In the genomic region with DNA sequence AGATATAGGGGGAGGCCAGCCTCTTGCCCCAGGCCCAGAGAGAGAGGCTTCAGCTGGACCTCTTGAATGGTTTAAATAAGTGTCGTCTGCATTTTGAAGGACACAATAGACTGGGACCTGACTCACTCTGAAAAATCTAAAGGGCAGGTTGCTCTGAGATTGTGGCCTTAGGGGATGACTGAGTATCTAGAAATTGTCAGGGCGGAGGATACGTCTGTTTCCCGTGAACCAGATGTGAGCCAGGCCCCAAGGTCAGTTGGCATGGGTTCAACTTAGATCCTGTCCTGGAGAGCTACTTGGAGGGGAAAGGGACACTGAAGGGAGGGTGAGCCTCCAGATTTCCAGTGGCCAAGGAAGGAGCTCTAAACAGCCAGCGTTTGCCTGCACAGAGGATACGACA, we compare ENCODE assay signal across 1 cellular context.
TF ChIP-seq lines count a peak whose summit lies in the region.

No MANE protein-coding gene starts in this region.

TF ChIP-seq in SK-N-SH treated with all-trans-retinoic acid at 6 μM for 48 hours, 23 proteins besides CTCF, POLR2A, EP300 and RAD21 (continued from another document):
- TF ChIP-seq, protein P1, sequence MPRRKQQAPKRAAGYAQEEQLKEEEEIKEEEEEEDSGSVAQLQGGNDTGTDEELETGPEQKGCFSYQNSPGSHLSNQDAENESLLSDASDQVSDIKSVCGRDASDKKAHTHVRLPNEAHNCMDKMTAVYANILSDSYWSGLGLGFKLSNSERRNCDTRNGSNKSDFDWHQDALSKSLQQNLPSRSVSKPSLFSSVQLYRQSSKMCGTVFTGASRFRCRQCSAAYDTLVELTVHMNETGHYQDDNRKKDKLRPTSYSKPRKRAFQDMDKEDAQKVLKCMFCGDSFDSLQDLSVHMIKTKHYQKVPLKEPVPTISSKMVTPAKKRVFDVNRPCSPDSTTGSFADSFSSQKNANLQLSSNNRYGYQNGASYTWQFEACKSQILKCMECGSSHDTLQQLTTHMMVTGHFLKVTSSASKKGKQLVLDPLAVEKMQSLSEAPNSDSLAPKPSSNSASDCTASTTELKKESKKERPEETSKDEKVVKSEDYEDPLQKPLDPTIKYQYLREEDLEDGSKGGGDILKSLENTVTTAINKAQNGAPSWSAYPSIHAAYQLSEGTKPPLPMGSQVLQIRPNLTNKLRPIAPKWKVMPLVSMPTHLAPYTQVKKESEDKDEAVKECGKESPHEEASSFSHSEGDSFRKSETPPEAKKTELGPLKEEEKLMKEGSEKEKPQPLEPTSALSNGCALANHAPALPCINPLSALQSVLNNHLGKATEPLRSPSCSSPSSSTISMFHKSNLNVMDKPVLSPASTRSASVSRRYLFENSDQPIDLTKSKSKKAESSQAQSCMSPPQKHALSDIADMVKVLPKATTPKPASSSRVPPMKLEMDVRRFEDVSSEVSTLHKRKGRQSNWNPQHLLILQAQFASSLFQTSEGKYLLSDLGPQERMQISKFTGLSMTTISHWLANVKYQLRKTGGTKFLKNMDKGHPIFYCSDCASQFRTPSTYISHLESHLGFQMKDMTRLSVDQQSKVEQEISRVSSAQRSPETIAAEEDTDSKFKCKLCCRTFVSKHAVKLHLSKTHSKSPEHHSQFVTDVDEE (CRISPR knock-in tag; IDR thresholded peaks at IDR 0.05) = 0 out of 2 replicates have a peak, but pooled peaks have one; percentile 61
- no peak for TF ChIP-seq OSR1 (CRISPR knock-in tag; IDR thresholded peaks at IDR 0.05)
- TF ChIP-seq ZNF70 (CRISPR knock-in tag; IDR thresholded peaks at IDR 0.05) = no peak; the same call in 1 of the 2 replicates
- TF ChIP-seq ARNTL (CRISPR knock-in tag; IDR thresholded peaks at IDR 0.05; ENCODE audit: borderline replicate concordance, low read depth) = no peak
- TF ChIP-seq TCF4 (CRISPR knock-in tag; IDR thresholded peaks at IDR 0.05; ENCODE audit: borderline replicate concordance) = peak; percentile 66; the same call in 1 of the 2 replicates
- no peak for TF ChIP-seq ZC3H10 (CRISPR knock-in tag; IDR thresholded peaks at IDR 0.05)
- TF ChIP-seq ZFP3 (CRISPR knock-in tag; IDR thresholded peaks at IDR 0.05) = no peak
- TF ChIP-seq ZNF565 (CRISPR knock-in tag; conservative IDR thresholded peaks at IDR 0.05; ENCODE audit: low read depth) = no peak
- no peak for TF ChIP-seq BACH2 (CRISPR knock-in tag; IDR thresholded peaks at IDR 0.05; ENCODE audit: borderline replicate concordance)
- TF ChIP-seq RARB (CRISPR knock-in tag; IDR thresholded peaks at IDR 0.05) = no peak
- no peak for TF ChIP-seq CSDC2 (CRISPR knock-in tag; IDR thresholded peaks at IDR 0.05)
- no peak for TF ChIP-seq ZFP30 (CRISPR knock-in tag; IDR thresholded peaks at IDR 0.05)
